In genomic region chr10:63267414-63268138, GRCh38 we compare ENCODE assay signal across 1 cellular context.
A peak's percentile ranks its signal among the peaks of the same experiment; 100 is the strongest.
TF ChIP-seq lines count a peak whose summit lies in the region.

No MANE protein-coding gene starts in this region.

TF ChIP-seq in K562, 482 proteins besides CTCF, POLR2A, EP300 and RAD21 (continued from another document and continues in another):
- TF ChIP-seq, protein P1, sequence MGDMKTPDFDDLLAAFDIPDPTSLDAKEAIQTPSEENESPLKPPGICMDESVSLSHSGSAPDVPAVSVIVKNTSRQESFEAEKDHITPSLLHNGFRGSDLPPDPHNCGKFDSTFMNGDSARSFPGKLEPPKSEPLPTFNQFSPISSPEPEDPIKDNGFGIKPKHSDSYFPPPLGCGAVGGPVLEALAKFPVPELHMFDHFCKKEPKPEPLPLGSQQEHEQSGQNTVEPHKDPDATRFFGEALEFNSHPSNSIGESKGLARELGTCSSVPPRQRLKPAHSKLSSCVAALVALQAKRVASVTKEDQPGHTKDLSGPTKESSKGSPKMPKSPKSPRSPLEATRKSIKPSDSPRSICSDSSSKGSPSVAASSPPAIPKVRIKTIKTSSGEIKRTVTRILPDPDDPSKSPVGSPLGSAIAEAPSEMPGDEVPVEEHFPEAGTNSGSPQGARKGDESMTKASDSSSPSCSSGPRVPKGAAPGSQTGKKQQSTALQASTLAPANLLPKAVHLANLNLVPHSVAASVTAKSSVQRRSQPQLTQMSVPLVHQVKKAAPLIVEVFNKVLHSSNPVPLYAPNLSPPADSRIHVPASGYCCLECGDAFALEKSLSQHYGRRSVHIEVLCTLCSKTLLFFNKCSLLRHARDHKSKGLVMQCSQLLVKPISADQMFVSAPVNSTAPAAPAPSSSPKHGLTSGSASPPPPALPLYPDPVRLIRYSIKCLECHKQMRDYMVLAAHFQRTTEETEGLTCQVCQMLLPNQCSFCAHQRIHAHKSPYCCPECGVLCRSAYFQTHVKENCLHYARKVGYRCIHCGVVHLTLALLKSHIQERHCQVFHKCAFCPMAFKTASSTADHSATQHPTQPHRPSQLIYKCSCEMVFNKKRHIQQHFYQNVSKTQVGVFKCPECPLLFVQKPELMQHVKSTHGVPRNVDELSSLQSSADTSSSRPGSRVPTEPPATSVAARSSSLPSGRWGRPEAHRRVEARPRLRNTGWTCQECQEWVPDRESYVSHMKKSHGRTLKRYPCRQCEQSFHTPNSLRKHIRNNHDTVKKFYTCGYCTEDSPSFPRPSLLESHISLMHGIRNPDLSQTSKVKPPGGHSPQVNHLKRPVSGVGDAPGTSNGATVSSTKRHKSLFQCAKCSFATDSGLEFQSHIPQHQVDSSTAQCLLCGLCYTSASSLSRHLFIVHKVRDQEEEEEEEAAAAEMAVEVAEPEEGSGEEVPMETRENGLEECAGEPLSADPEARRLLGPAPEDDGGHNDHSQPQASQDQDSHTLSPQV (IDR thresholded peaks at IDR 0.05) = no peak
- TF ChIP-seq ATF7 (IDR thresholded peaks at IDR 0.05) (0 out of 2 replicates have a peak, but pooled peaks have one; percentile 19), HNRNPUL1 (IDR thresholded peaks at IDR 0.05; ENCODE audit: low read length) (no peak), ZNF408 (CRISPR knock-in tag; IDR thresholded peaks at IDR 0.05; ENCODE audit: low read depth) (no peak), PYGO2 (tag; IDR thresholded peaks at IDR 0.05) (no peak), FOXP1 (CRISPR knock-in tag; IDR thresholded peaks at IDR 0.05) (no peak), ZNF717 (CRISPR knock-in tag; IDR thresholded peaks at IDR 0.05) (no peak), RBFOX2 (IDR thresholded peaks at IDR 0.05; ENCODE audit: low read depth, low read length) (peak; percentile 73), ETV6 (IDR thresholded peaks at IDR 0.05; ENCODE audit: borderline replicate concordance in 1 of 2, low read depth in 2 of 2, low read length in 1 of 2) (no peak), ETV6 (CRISPR knock-in tag; IDR thresholded peaks at IDR 0.05; ENCODE audit: borderline replicate concordance) (0 out of 2 replicates have a peak, but pooled peaks have one; percentile 17), JUND (IDR thresholded peaks at IDR 0.05; ENCODE audit: borderline replicate concordance, low read depth, low read length) (0 out of 2 replicates have a peak, but pooled peaks have one; percentile 2), JUND (tag; IDR thresholded peaks at IDR 0.05; ENCODE audit: borderline replicate concordance, low read depth, low read length) (no peak; the same call in 2 of the 3 replicates), ZEB2 (IDR thresholded peaks at IDR 0.05) (0 out of 2 replicates have a peak, but pooled peaks have one; percentile 21), BRF2 (IDR thresholded peaks at IDR 0.05; ENCODE audit: borderline replicate concordance, insufficient read depth, insufficient read length) (no peak), ZNF740 (CRISPR knock-in tag; IDR thresholded peaks at IDR 0.05) (no peak), ZNF740 (tag; IDR thresholded peaks at IDR 0.05) (no peak), DLX4 (CRISPR knock-in tag; IDR thresholded peaks at IDR 0.05) (no peak), TSC22D4 (tag; IDR thresholded peaks at IDR 0.05) (no peak), CHD1 (IDR thresholded peaks at IDR 0.05; ENCODE audit: low read length) (peak; percentile 41), THRAP3 (IDR thresholded peaks at IDR 0.05; ENCODE audit: borderline replicate concordance) (no peak), POLR2AphosphoS5 (IDR thresholded peaks at IDR 0.05; ENCODE audit: control insufficient read depth, insufficient read depth, low read depth, low read length) (no peak), MAFK (IDR thresholded peaks at IDR 0.05; ENCODE audit: low read length) (0 out of 2 replicates have a peak, but pooled peaks have one; percentile 6), CXXC5 (CRISPR knock-in tag; IDR thresholded peaks at IDR 0.05) (0 out of 2 replicates have a peak, but pooled peaks have one; percentile 35), ZBED1 (IDR thresholded peaks at IDR 0.05) (no peak), ARID1B (IDR thresholded peaks at IDR 0.05) (no peak), RBM17 (IDR thresholded peaks at IDR 0.05; ENCODE audit: borderline replicate concordance, low read depth, low read length) (no peak), POLR2G (IDR thresholded peaks at IDR 0.05; ENCODE audit: low read depth, low read length) (peak; percentile 43; the same call in 1 of the 2 replicates), EP400 (IDR thresholded peaks at IDR 0.05) (peak; percentile 59), SNRNP70 (optimal IDR thresholded peaks at IDR 0.05; ENCODE audit: low read depth, low read length) (no peak), GTF2E2 (tag; IDR thresholded peaks at IDR 0.05) (0 out of 2 replicates have a peak, but pooled peaks have one; percentile 4), NBN (IDR thresholded peaks at IDR 0.05; ENCODE audit: low read depth) (no peak), ARID4B (CRISPR knock-in tag; IDR thresholded peaks at IDR 0.05) (no peak), PRMT5 (CRISPR knock-in tag; IDR thresholded peaks at IDR 0.05) (no peak), NFRKB (IDR thresholded peaks at IDR 0.05; ENCODE audit: low read depth) (no peak)
- TF ChIP-seq, protein P2, sequence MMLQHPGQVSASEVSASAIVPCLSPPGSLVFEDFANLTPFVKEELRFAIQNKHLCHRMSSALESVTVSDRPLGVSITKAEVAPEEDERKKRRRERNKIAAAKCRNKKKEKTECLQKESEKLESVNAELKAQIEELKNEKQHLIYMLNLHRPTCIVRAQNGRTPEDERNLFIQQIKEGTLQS (IDR thresholded peaks at IDR 0.05) = peak; percentile 60; the same call in 1 of the 2 replicates
- TF ChIP-seq, protein P2 (CRISPR knock-in tag; conservative IDR thresholded peaks at IDR 0.05) = no peak
- TF ChIP-seq, protein P3, sequence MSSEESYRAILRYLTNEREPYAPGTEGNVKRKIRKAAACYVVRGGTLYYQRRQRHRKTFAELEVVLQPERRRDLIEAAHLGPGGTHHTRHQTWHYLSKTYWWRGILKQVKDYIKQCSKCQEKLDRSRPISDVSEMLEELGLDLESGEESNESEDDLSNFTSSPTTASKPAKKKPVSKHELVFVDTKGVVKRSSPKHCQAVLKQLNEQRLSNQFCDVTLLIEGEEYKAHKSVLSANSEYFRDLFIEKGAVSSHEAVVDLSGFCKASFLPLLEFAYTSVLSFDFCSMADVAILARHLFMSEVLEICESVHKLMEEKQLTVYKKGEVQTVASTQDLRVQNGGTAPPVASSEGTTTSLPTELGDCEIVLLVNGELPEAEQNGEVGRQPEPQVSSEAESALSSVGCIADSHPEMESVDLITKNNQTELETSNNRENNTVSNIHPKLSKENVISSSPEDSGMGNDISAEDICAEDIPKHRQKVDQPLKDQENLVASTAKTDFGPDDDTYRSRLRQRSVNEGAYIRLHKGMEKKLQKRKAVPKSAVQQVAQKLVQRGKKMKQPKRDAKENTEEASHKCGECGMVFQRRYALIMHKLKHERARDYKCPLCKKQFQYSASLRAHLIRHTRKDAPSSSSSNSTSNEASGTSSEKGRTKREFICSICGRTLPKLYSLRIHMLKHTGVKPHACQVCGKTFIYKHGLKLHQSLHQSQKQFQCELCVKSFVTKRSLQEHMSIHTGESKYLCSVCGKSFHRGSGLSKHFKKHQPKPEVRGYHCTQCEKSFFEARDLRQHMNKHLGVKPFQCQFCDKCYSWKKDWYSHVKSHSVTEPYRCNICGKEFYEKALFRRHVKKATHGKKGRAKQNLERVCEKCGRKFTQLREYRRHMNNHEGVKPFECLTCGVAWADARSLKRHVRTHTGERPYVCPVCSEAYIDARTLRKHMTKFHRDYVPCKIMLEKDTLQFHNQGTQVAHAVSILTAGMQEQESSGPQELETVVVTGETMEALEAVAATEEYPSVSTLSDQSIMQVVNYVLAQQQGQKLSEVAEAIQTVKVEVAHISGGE (CRISPR knock-in tag; IDR thresholded peaks at IDR 0.05) = no peak
- TF ChIP-seq, protein P4, sequence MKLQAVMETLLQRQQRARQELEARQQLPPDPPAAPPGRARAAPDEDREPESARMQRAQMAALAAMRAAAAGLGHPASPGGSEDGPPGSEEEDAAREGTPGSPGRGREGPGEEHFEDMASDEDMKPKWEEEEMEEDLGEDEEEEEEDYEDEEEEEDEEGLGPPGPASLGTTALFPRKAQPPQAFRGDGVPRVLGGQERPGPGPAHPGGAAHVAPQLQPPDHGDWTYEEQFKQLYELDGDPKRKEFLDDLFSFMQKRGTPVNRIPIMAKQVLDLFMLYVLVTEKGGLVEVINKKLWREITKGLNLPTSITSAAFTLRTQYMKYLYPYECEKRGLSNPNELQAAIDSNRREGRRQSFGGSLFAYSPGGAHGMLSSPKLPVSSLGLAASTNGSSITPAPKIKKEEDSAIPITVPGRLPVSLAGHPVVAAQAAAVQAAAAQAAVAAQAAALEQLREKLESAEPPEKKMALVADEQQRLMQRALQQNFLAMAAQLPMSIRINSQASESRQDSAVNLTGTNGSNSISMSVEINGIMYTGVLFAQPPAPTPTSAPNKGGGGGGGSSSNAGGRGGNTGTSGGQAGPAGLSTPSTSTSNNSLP (IDR thresholded peaks at IDR 0.05; ENCODE audit: borderline replicate concordance, low read depth, low read length) = 0 out of 2 replicates have a peak, but pooled peaks have one; percentile 25
- TF ChIP-seq, protein P5, sequence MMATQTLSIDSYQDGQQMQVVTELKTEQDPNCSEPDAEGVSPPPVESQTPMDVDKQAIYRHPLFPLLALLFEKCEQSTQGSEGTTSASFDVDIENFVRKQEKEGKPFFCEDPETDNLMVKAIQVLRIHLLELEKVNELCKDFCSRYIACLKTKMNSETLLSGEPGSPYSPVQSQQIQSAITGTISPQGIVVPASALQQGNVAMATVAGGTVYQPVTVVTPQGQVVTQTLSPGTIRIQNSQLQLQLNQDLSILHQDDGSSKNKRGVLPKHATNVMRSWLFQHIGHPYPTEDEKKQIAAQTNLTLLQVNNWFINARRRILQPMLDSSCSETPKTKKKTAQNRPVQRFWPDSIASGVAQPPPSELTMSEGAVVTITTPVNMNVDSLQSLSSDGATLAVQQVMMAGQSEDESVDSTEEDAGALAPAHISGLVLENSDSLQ (IDR thresholded peaks at IDR 0.05) = no peak
